ENCODE assay signal across 16 cellular contexts in genomic region chr1:29152046-29152805, GRCh38. TPM values are rescaled to one million over a fixed set of nuclear protein-coding genes. Genes with fewer than 3 reads are reported as not detected.
DNase-seq lines count a peak whose midpoint lies in the region; ATAC-seq, FAIRE-seq and TF ChIP-seq lines count a peak whose summit lies in the region.
"Had no signal": no experiment of that assay in that cellular context is flagged by ENCODE, and none has a peak within 500 bp of the region (broad histone marks: within the 10 kb centered on the region; RNA-seq: fewer than 3 reads in every experiment).

No MANE protein-coding gene starts in this region.

- no peaks in the 10 kb centered on the region for H3K27me3 ChIP-seq in HepG2 (ENCODE audit: control insufficient read depth in 1 of 2, insufficient read depth in 2 of 2, low read length in 2 of 2)
- H3K27me3 ChIP-seq in right lobe of liver = no peaks in the 10 kb centered on the region
- H3K27me3 ChIP-seq in smooth muscle cell (ENCODE audit: low read depth) = no peaks in the 10 kb centered on the region
- H3K27me3 ChIP-seq: BLaER1 treated with 17β-estradiol and CSF1 and Interleukin-3, amounts not matched to agents 10 nM and 100 nM had no signal

- WGBS in HepG2 (ENCODE audit: low lambda C conversion rate) = 95% methylated on average over 8 of the region's 8 CpGs
- 81% methylated on average over 8 of the region's 8 CpGs for WGBS in right lobe of liver (ENCODE audit: insufficient coverage, low coverage, low lambda C conversion rate, missing lambda C conversion rate)
- 84% methylated on average over 8 of the region's 8 CpGs for WGBS in smooth muscle cell (ENCODE audit: low lambda C conversion rate)

- BruUV-seq in HepG2 (replicated peaks; lab: Mats Ljungman, UMichigan) = no TSS peak

- no peak for ATAC-seq in HepG2
- no peak for ATAC-seq in right lobe of liver
- ATAC-seq in naive thymus-derived CD8-positive, alpha-beta T cell = no peak
- ATAC-seq: GM12878 had no signal

- peaks cover 53% of the 10 kb centered on the region for H3K36me3 Mint-ChIP-seq in mesothelial cell of epicardium
- H3K36me3 Mint-ChIP-seq in naive thymus-derived CD8-positive, alpha-beta T cell = peaks cover 13 to 99% (median 37%) of the 10 kb centered on the region in 3 donors

- POLR2A ChIA-PET in HepG2 (lab: Yijun Ruan, JAX) = no interaction called here
- POLR2A ChIA-PET in naive thymus-derived CD8-positive, alpha-beta T cell (lab: Charles Lee) = no interaction called here

- H3K9me3 Mint-ChIP-seq in mesothelial cell of epicardium = no peaks in the 10 kb centered on the region
- no peaks in the 10 kb centered on the region for H3K9me3 Mint-ChIP-seq in naive thymus-derived CD8-positive, alpha-beta T cell
- H3K9me3 Mint-ChIP-seq: CD4-positive, alpha-beta T cell; H9 had no signal

- H3K9ac ChIP-seq in HepG2 (ENCODE audit: insufficient read depth, low read depth, low read length) = no peak overlapping the region
- no peak overlapping the region for H3K9ac ChIP-seq in smooth muscle cell (ENCODE audit: low read depth)
- H3K9ac ChIP-seq: BLaER1 treated with 17β-estradiol and CSF1 and Interleukin-3, amounts not matched to agents 10 nM and 100 nM had no signal

- FAIRE-seq in HepG2 (lab: Jason Lieb, UNC) = no peak
- no peak for FAIRE-seq in RCC 7860 (lab: Jason Lieb, UNC)
- FAIRE-seq: GM12878, GM18507 had no signal

- no peak overlapping the region for H2AFZ ChIP-seq in HepG2 (ENCODE audit: low read length)
- H2AFZ ChIP-seq in smooth muscle cell (ENCODE audit: low read depth) = no peak overlapping the region

- H4K20me1 ChIP-seq in HepG2 (ENCODE audit: insufficient read depth, low read length) = no peaks in the 10 kb centered on the region; the same call in 1 of the 2 replicates
- peaks cover 26% of the 10 kb centered on the region for H4K20me1 ChIP-seq in smooth muscle cell (ENCODE audit: low read depth)

- H3K4me1 Mint-ChIP-seq in mesothelial cell of epicardium = peaks cover 28% of the 10 kb centered on the region
- peaks cover 0 to 5% (median 2%) of the 10 kb centered on the region in 4 donors for H3K4me1 Mint-ChIP-seq in naive thymus-derived CD8-positive, alpha-beta T cell

- H3K4me2 ChIP-seq in HepG2 (ENCODE audit: low read depth, low read length) = no peak overlapping the region
- H3K4me2 ChIP-seq in smooth muscle cell = no peak overlapping the region
- H3K4me2 ChIP-seq: BLaER1 treated with 17β-estradiol and CSF1 and Interleukin-3, amounts not matched to agents 10 nM and 100 nM had no signal

- CTCF ChIA-PET in HepG2 (lab: Yijun Ruan, JAX; ENCODE audit: low intra/inter-chr PET ratio, low total read pairs) = no interaction called here

- TF ChIP-seq CTCF in HepG2 (CRISPR knock-in tag; IDR thresholded peaks at IDR 0.05) (no peak), right lobe of liver (IDR thresholded peaks at IDR 0.05) (no peak), mesothelial cell of epicardium (IDR thresholded peaks at IDR 0.05; ENCODE audit: unreplicated experiment) (no peak), smooth muscle cell (IDR thresholded peaks at IDR 0.05; ENCODE audit: borderline replicate concordance, insufficient read depth, poor library complexity, severe bottlenecking) (no peak)

- H3K27ac Mint-ChIP-seq in mesothelial cell of epicardium = peak overlapping the region; percentile 22
- peak overlapping the region in 3 of 10 donors; percentile 13 to 86 (median 57) for H3K27ac Mint-ChIP-seq in naive thymus-derived CD8-positive, alpha-beta T cell
- H3K27ac Mint-ChIP-seq: CD4-positive, alpha-beta T cell; H9 had no signal

- no peak overlapping the region for H3K4me3 Mint-ChIP-seq in mesothelial cell of epicardium
- no peak overlapping the region for H3K4me3 Mint-ChIP-seq in naive thymus-derived CD8-positive, alpha-beta T cell
- H3K4me3 Mint-ChIP-seq: CD4-positive, alpha-beta T cell; H9 had no signal

- TF ChIP-seq POLR2A in HepG2 (IDR thresholded peaks at IDR 0.05; ENCODE audit: insufficient read depth in 1 of 2, low read depth in 2 of 2, low read length in 2 of 2) (no peak), right lobe of liver (IDR thresholded peaks at IDR 0.05) (no peak)

- H3K79me2 ChIP-seq in HepG2 (ENCODE audit: insufficient read depth, low read length) = no peaks in the 10 kb centered on the region
- H3K79me2 ChIP-seq in smooth muscle cell (ENCODE audit: low read depth) = peaks cover 48% of the 10 kb centered on the region

- DNase-seq in HepG2 (ENCODE audit: low spot score) (no peak), right lobe of liver (no peak), mesothelial cell of epicardium (ENCODE audit: low spot score in 2 of 2, unreplicated experiment in 2 of 2) (no peak), smooth muscle cell (lab: John Stamatoyannopoulos, UW; ENCODE audit: unreplicated experiment) (no peak), NOMO-1 treated with dmso at 0.1 percent for 144 hours (lab: John Stamatoyannopoulos, UW; ENCODE audit: unreplicated experiment) (no peak), dedifferentiated amniotic fluid mesenchymal stem cell (ENCODE audit: extremely low spot score) (no peak), RCC 7860 (ENCODE audit: low spot score) (no peak)
- no peak for DNase-seq in naive thymus-derived CD8-positive, alpha-beta T cell
- DNase-seq: ACHN; CD4-positive, alpha-beta T cell; DMS79; GOT3; H9 had no signal

- in situ Hi-C loops in HepG2 (cut with HindIII; ENCODE audit: extremely low pct_ligation_motif_present, low pct_unique_long_range_greater_than_20kb) = no loop called here

- H3F3A ChIP-seq in smooth muscle cell (ENCODE audit: low read depth) = peaks cover 13% of the 10 kb centered on the region

- peaks cover 3% of the 10 kb centered on the region for H3K4me1 ChIP-seq in HepG2 (ENCODE audit: insufficient read depth, low read length)
- H3K4me1 ChIP-seq in right lobe of liver = peaks cover 0 to 27% (median 6%) of the 10 kb centered on the region in 4 donors
- H3K4me1 ChIP-seq in smooth muscle cell (ENCODE audit: low read depth) = peaks cover 6% of the 10 kb centered on the region
- H3K4me1 ChIP-seq: BLaER1 treated with 17β-estradiol and CSF1 and Interleukin-3, amounts not matched to agents 10 nM and 100 nM had no signal

- intact Hi-C loops in HepG2 (cut with micrococcal nuclease; ENCODE audit: unreplicated experiment) = no loop called here
- intact Hi-C loops in right lobe of liver (cut with DNase I) = no loop called here

- H3K27ac ChIP-seq in HepG2 (ENCODE audit: extremely low read length, insufficient read depth, low read length) (no peak overlapping the region), right lobe of liver (no peak overlapping the region), smooth muscle cell (ENCODE audit: low read depth) (peak overlapping the region; percentile 7)
- H3K27ac ChIP-seq: BLaER1 treated with 17β-estradiol and CSF1 and Interleukin-3, amounts not matched to agents 10 nM and 100 nM had no signal

- H3K4me3 ChIP-seq in HepG2 (replicated peaks in 1 of 3; ENCODE audit: insufficient read depth in 1 of 3, low read depth in 2 of 3, low read length in 3 of 3) = no peak overlapping the region
- H3K4me3 ChIP-seq in right lobe of liver = no peak overlapping the region
- no peak overlapping the region for H3K4me3 ChIP-seq in smooth muscle cell
- H3K4me3 ChIP-seq: BLaER1 treated with 17β-estradiol and CSF1 and Interleukin-3, amounts not matched to agents 10 nM and 100 nM; GM12878 had no signal

- no peaks in the 10 kb centered on the region for H3K9me3 ChIP-seq in HepG2 (ENCODE audit: low read length)
- no peaks in the 10 kb centered on the region for H3K9me3 ChIP-seq in right lobe of liver
- no peaks in the 10 kb centered on the region for H3K9me3 ChIP-seq in smooth muscle cell (replicated peaks; ENCODE audit: low read depth)
- H3K9me3 ChIP-seq: BLaER1 treated with 17β-estradiol and CSF1 and Interleukin-3, amounts not matched to agents 10 nM and 100 nM had no signal

- no peak for TF ChIP-seq EP300 in HepG2 (IDR thresholded peaks at IDR 0.05; ENCODE audit: low read depth in 2 of 2, low read length in 2 of 2)
- no peak for TF ChIP-seq EP300 in HepG2 (CRISPR knock-in tag; IDR thresholded peaks at IDR 0.05; ENCODE audit: borderline replicate concordance)

- no peak for TF ChIP-seq RAD21 in HepG2 (CRISPR knock-in tag; IDR thresholded peaks at IDR 0.05)

- H3K27me3 Mint-ChIP-seq in mesothelial cell of epicardium (ENCODE audit: low read depth) = no peaks in the 10 kb centered on the region
- H3K27me3 Mint-ChIP-seq in naive thymus-derived CD8-positive, alpha-beta T cell = no peaks in the 10 kb centered on the region
- H3K27me3 Mint-ChIP-seq: CD4-positive, alpha-beta T cell had no signal

- peaks cover 20 to 92% of the 10 kb centered on the region in 2 experiments for H3K36me3 ChIP-seq in HepG2 (replicated peaks in 1 of 2; ENCODE audit: control insufficient read depth in 1 of 2, insufficient read depth in 2 of 2, low read length in 2 of 2)
- peaks cover 6 to 97% (median 52%) of the 10 kb centered on the region in 4 donors for H3K36me3 ChIP-seq in right lobe of liver
- H3K36me3 ChIP-seq in smooth muscle cell (ENCODE audit: low read depth) = peaks cover 19% of the 10 kb centered on the region

RNA-seq across cellular contexts. Expression of gene TMEM200B, which starts 28.5 kb away (rescaled TPM):
- total RNA-seq in HepG2 (2016; rRNA removed; fragmentation: Illumina TruSeq; extraction: Trizol) = 0.72 and 1.1 TPM in 2 replicates
- total RNA-seq in HepG2 (2016; cell fraction: cytosol; rRNA removed; fragmentation: Illumina TruSeq; extraction: Trizol; ENCODE audit: low read depth) = 0.18 and 0.20 TPM in 2 replicates
- total RNA-seq in HepG2 (2016; cell fraction: insoluble cytoplasmic fraction; rRNA removed; fragmentation: Illumina TruSeq; extraction: Trizol) = 0.48 and 1.0 TPM in 2 replicates
- 0.59 and 0.96 TPM in 2 replicates for total RNA-seq in HepG2 (2016; cell fraction: membrane; rRNA removed; fragmentation: Illumina TruSeq; extraction: Trizol)
- 0.66 and 1.2 TPM in 2 replicates for total RNA-seq in HepG2 (2016; cell fraction: nucleus; rRNA removed; fragmentation: Illumina TruSeq; extraction: Trizol)
- polyA plus RNA-seq in HepG2 (2011; rRNA removed) = 1.1 and 1.4 TPM in 2 replicates
- 0.88 and 1.1 TPM in 2 replicates for polyA plus RNA-seq in HepG2 (2011; cell fraction: cytosol; rRNA removed)
- 1.6 and 1.7 TPM in 2 replicates for polyA plus RNA-seq in HepG2 (2011; cell fraction: nucleus; rRNA removed)
- 0.44 and 1.1 TPM in 2 replicates for polyA plus RNA-seq in HepG2 (2012)
- polyA plus RNA-seq in HepG2 (2016; cell fraction: cytosol; fragmentation: Illumina TruSeq; extraction: Trizol; ENCODE audit: low read depth) = 0.28 and 0.41 TPM in 2 replicates
- polyA plus RNA-seq in HepG2 (2016; cell fraction: insoluble cytoplasmic fraction; fragmentation: Illumina TruSeq; extraction: Trizol; ENCODE audit: low read depth) = 0.66 and 0.93 TPM in 2 replicates
- 0.68 and 0.86 TPM in 2 replicates for polyA plus RNA-seq in HepG2 (2016; cell fraction: membrane; fragmentation: Illumina TruSeq; extraction: Trizol; ENCODE audit: low read depth)
- 1.7 and 2.1 TPM in 2 replicates for polyA plus RNA-seq in HepG2 (2016; cell fraction: nucleus; fragmentation: Illumina TruSeq; extraction: Trizol; ENCODE audit: insufficient read depth, low read depth)
- 0.12 and 1.2 TPM in 2 replicates for polyA minus RNA-seq in HepG2 (2011; rRNA and poly(A)+ RNA removed; ENCODE audit: low replicate concordance)
- polyA minus RNA-seq in HepG2 (2011; cell fraction: cytosol; rRNA and poly(A)+ RNA removed) = 0.40 and 0.53 TPM in 2 replicates
- polyA minus RNA-seq in HepG2 (2011; cell fraction: nucleus; rRNA and poly(A)+ RNA removed) = 0.39 and 0.75 TPM in 2 replicates
- 1 to 10 TPM in 4 of 6 experiments, under 1 TPM in 2; 0.83 to 4.5 (median 1.4) TPM for total RNA-seq in right lobe of liver
- 28.3 to 31.0 TPM (median 29.1 TPM) in 3 replicates for total RNA-seq in mesothelial cell of epicardium
- total RNA-seq in smooth muscle cell = 20.5 and 23.8 TPM in 2 replicates
- 32.3 and 33.2 TPM in 2 replicates for polyA plus RNA-seq in smooth muscle cell
- total RNA-seq in naive thymus-derived CD8-positive, alpha-beta T cell = not detected
- polyA plus RNA-seq in naive thymus-derived CD8-positive, alpha-beta T cell = under 1 TPM in 1 of 3 donors, not detected in 2; 0.08 TPM
- total RNA-seq: CD4-positive, alpha-beta T cell had no signal

RNA-seq across cellular contexts. Expression of gene SRSF4, which starts 29.5 kb away (rescaled TPM):
- total RNA-seq in HepG2 (2016; rRNA removed; fragmentation: Illumina TruSeq; extraction: Trizol) (43.3 and 50.9 TPM in 2 replicates), right lobe of liver (10 to 100 TPM; 25.6 to 42.1 (median 33.0) TPM), mesothelial cell of epicardium (103 to 107 TPM (median 105 TPM) in 3 replicates), smooth muscle cell (50.1 and 53.9 TPM in 2 replicates)
- total RNA-seq in HepG2 (2016; cell fraction: cytosol; rRNA removed; fragmentation: Illumina TruSeq; extraction: Trizol; ENCODE audit: low read depth) = 16.9 and 18.2 TPM in 2 replicates
- 37.8 and 52.5 TPM in 2 replicates for total RNA-seq in HepG2 (2016; cell fraction: insoluble cytoplasmic fraction; rRNA removed; fragmentation: Illumina TruSeq; extraction: Trizol)
- 21.7 and 23.1 TPM in 2 replicates for total RNA-seq in HepG2 (2016; cell fraction: membrane; rRNA removed; fragmentation: Illumina TruSeq; extraction: Trizol)
- total RNA-seq in HepG2 (2016; cell fraction: nucleus; rRNA removed; fragmentation: Illumina TruSeq; extraction: Trizol) = 41.4 and 44.1 TPM in 2 replicates
- polyA plus RNA-seq in HepG2 (2011; rRNA removed) (37.7 and 39.5 TPM in 2 replicates), smooth muscle cell (92.5 and 98.7 TPM in 2 replicates)
- 28.7 and 37.6 TPM in 2 replicates for polyA plus RNA-seq in HepG2 (2011; cell fraction: cytosol; rRNA removed)
- polyA plus RNA-seq in HepG2 (2011; cell fraction: nucleus; rRNA removed) = 63.6 and 88.4 TPM in 2 replicates
- 47.7 and 72.7 TPM in 2 replicates for polyA plus RNA-seq in HepG2 (2012)
- 5.4 and 6.5 TPM in 2 replicates for polyA plus RNA-seq in HepG2 (2016; cell fraction: cytosol; fragmentation: Illumina TruSeq; extraction: Trizol; ENCODE audit: low read depth)
- 69.2 and 77.8 TPM in 2 replicates for polyA plus RNA-seq in HepG2 (2016; cell fraction: insoluble cytoplasmic fraction; fragmentation: Illumina TruSeq; extraction: Trizol; ENCODE audit: low read depth)
- polyA plus RNA-seq in HepG2 (2016; cell fraction: membrane; fragmentation: Illumina TruSeq; extraction: Trizol; ENCODE audit: low read depth) = 13.8 and 15.1 TPM in 2 replicates
- polyA plus RNA-seq in HepG2 (2016; cell fraction: nucleus; fragmentation: Illumina TruSeq; extraction: Trizol; ENCODE audit: insufficient read depth, low read depth) = 159 and 173 TPM in 2 replicates
- polyA minus RNA-seq in HepG2 (2011; rRNA and poly(A)+ RNA removed; ENCODE audit: low replicate concordance) = 13.5 and 27.4 TPM in 2 replicates
- 14.2 and 17.5 TPM in 2 replicates for polyA minus RNA-seq in HepG2 (2011; cell fraction: cytosol; rRNA and poly(A)+ RNA removed)
- 56.5 and 56.9 TPM in 2 replicates for polyA minus RNA-seq in HepG2 (2011; cell fraction: nucleus; rRNA and poly(A)+ RNA removed)
- total RNA-seq in naive thymus-derived CD8-positive, alpha-beta T cell = 10 to 100 TPM; 83.3 to 85.8 TPM
- 100 to 1,000 TPM in 1 of 3 donors, 10 to 100 TPM in 2; 73.2 to 104 (median 81.5) TPM for polyA plus RNA-seq in naive thymus-derived CD8-positive, alpha-beta T cell
